Comparison of ENCODE assay signal across 9 cellular contexts in genomic region chr7:129146237-129146979, GRCh38. TPM values are rescaled to one million over a fixed set of nuclear protein-coding genes. Genes with fewer than 3 reads are reported as not detected.
A peak's percentile ranks its signal among the peaks of the same experiment; 100 is the strongest.
DNase-seq lines count a peak whose midpoint lies in the region; ATAC-seq and TF ChIP-seq lines count a peak whose summit lies in the region.
"Had no signal": no experiment of that assay in that cellular context is flagged by ENCODE, and none has a peak within 500 bp of the region (broad histone marks: within the 10 kb centered on the region; RNA-seq: fewer than 3 reads in every experiment).

No MANE protein-coding gene starts in this region.

- WGBS in esophagus muscularis mucosa, result 62% methylated on average over 8 of the region's 8 CpGs

- peaks cover 25% of the 10 kb centered on the region for H3K27me3 Mint-ChIP-seq in activated T-cell treated with anti-CD3 and anti-CD28 coated beads, Interleukin-2, amount 50 U/mL, for 24 hours
- peaks cover 25% of the 10 kb centered on the region for H3K27me3 Mint-ChIP-seq in activated T-helper 1 cell treated with anti-CD3 and anti-CD28 coated beads, Interleukin-12 subunit alpha, Interleukin-12 subunit beta, Interleukin-2, Interleukin-4 antibody, amounts not matched to agents 30 ng/mL and 10 ng/mL and 1 ng/mL, durations not matched to agents 14 hours and 24 hours and 36 hours (ENCODE audit: insufficient read depth)

- H3K36me3 Mint-ChIP-seq in activated T-cell treated with anti-CD3 and anti-CD28 coated beads, Interleukin-2, amount 50 U/mL, for 24 hours (ENCODE audit: low read depth), result no peaks in the 10 kb centered on the region
- H3K36me3 Mint-ChIP-seq in activated T-helper 1 cell treated with anti-CD3 and anti-CD28 coated beads, Interleukin-12 subunit alpha, Interleukin-12 subunit beta, Interleukin-2, Interleukin-4 antibody, amounts not matched to agents 30 ng/mL and 10 ng/mL and 1 ng/mL, durations not matched to agents 14 hours and 24 hours and 36 hours (ENCODE audit: low read depth), result no peaks in the 10 kb centered on the region

- H3K4me3 ChIP-seq in esophagus muscularis mucosa, result no peak overlapping the region

- H3K36me3 ChIP-seq in esophagus muscularis mucosa, result no peaks in the 10 kb centered on the region

- DNase-seq in activated T-cell treated with anti-CD3 and anti-CD28 coated beads, Interleukin-2, amount 50 U/mL, for 24 hours, result no peak
- DNase-seq in activated T-cell treated with anti-CD3 and anti-CD28 coated beads for 4 hours (no peak), NCI-H82 treated with DMSO at 0.1 percent for 48 hours (lab: John Stamatoyannopoulos, UW; ENCODE audit: unreplicated experiment) (no peak), GM19240 (ENCODE audit: insufficient read length, low spot score) (no peak), esophagus muscularis mucosa (ENCODE audit: extremely low spot score) (no peak)
- no peak for DNase-seq in activated T-helper 1 cell treated with anti-CD3 and anti-CD28 coated beads, Interleukin-12 subunit alpha, Interleukin-12 subunit beta, Interleukin-2, Interleukin-4 antibody, amounts not matched to agents 30 ng/mL and 10 ng/mL and 1 ng/mL, durations not matched to agents 14 hours and 24 hours and 36 hours (ENCODE audit: low spot score)
- DNase-seq in stimulated activated naive CD8-positive, alpha-beta T cell treated with anti-CD3 and anti-CD28 coated beads, Interleukin-15, Interleukin-2, amounts not matched to agents 100 U/mL and 50 U/mL, for 24 hours, result no peak
- DNase-seq: stimulated activated CD4-positive, alpha-beta T cell treated with anti-CD3 and anti-CD28 coated beads, Interleukin-4, amount 100 ng/mL, for 4 hours had no signal

- ATAC-seq in HG02840 (IDR thresholded peaks at IDR 0.05; ENCODE audit: low FRiP score, unreplicated experiment), result peak; percentile 59
- ATAC-seq in stimulated activated naive CD8-positive, alpha-beta T cell treated with anti-CD3 and anti-CD28 coated beads, Interleukin-15, Interleukin-2, amounts not matched to agents 100 U/mL and 50 U/mL, for 24 hours, result peak; percentile 21

- intact Hi-C loops in activated T-helper 1 cell treated with anti-CD3 and anti-CD28 coated beads, Interleukin-12 subunit alpha, Interleukin-12 subunit beta, Interleukin-2, Interleukin-4 antibody, amounts not matched to agents 30 ng/mL and 10 ng/mL and 1 ng/mL, durations not matched to agents 14 hours and 24 hours and 36 hours (cut with micrococcal nuclease), result no loop called here
- intact Hi-C loops in esophagus muscularis mucosa (cut with DNase I), result no loop called here

- no peak overlapping the region for H3K27ac Mint-ChIP-seq in activated T-cell treated with anti-CD3 and anti-CD28 coated beads, Interleukin-2, amount 50 U/mL, for 24 hours
- H3K27ac Mint-ChIP-seq in activated T-helper 1 cell treated with anti-CD3 and anti-CD28 coated beads, Interleukin-12 subunit alpha, Interleukin-12 subunit beta, Interleukin-2, Interleukin-4 antibody, amounts not matched to agents 30 ng/mL and 10 ng/mL and 1 ng/mL, durations not matched to agents 14 hours and 24 hours and 36 hours, result no peak overlapping the region

- TF ChIP-seq CTCF in esophagus muscularis mucosa (IDR thresholded peaks at IDR 0.05), result no peak

- no peaks in the 10 kb centered on the region for H3K9me3 Mint-ChIP-seq in activated T-cell treated with anti-CD3 and anti-CD28 coated beads, Interleukin-2, amount 50 U/mL, for 24 hours
- H3K9me3 Mint-ChIP-seq in activated T-helper 1 cell treated with anti-CD3 and anti-CD28 coated beads, Interleukin-12 subunit alpha, Interleukin-12 subunit beta, Interleukin-2, Interleukin-4 antibody, amounts not matched to agents 30 ng/mL and 10 ng/mL and 1 ng/mL, durations not matched to agents 14 hours and 24 hours and 36 hours, result no peaks in the 10 kb centered on the region

- H3K9me3 ChIP-seq in esophagus muscularis mucosa, result no peaks in the 10 kb centered on the region

- no peak for TF ChIP-seq EP300 in esophagus muscularis mucosa (IDR thresholded peaks at IDR 0.05)

- H3K27me3 ChIP-seq in esophagus muscularis mucosa, result peaks cover 0 to 23% (median 3%) of the 10 kb centered on the region in 4 donors

- peaks cover 11 to 25% (median 20%) of the 10 kb centered on the region in 4 donors for H3K4me1 ChIP-seq in esophagus muscularis mucosa

- peaks cover 18% of the 10 kb centered on the region for H3K4me1 Mint-ChIP-seq in activated T-cell treated with anti-CD3 and anti-CD28 coated beads, Interleukin-2, amount 50 U/mL, for 24 hours (ENCODE audit: low read depth)
- H3K4me1 Mint-ChIP-seq in activated T-helper 1 cell treated with anti-CD3 and anti-CD28 coated beads, Interleukin-12 subunit alpha, Interleukin-12 subunit beta, Interleukin-2, Interleukin-4 antibody, amounts not matched to agents 30 ng/mL and 10 ng/mL and 1 ng/mL, durations not matched to agents 14 hours and 24 hours and 36 hours (ENCODE audit: low read depth), result peaks cover 16% of the 10 kb centered on the region

- no peak for TF ChIP-seq POLR2A in esophagus muscularis mucosa (IDR thresholded peaks at IDR 0.05; ENCODE audit: low read depth)

- peak overlapping the region; percentile 75 for H3K4me3 Mint-ChIP-seq in activated T-cell treated with anti-CD3 and anti-CD28 coated beads, Interleukin-2, amount 50 U/mL, for 24 hours
- peak overlapping the region; percentile 82 for H3K4me3 Mint-ChIP-seq in activated T-helper 1 cell treated with anti-CD3 and anti-CD28 coated beads, Interleukin-12 subunit alpha, Interleukin-12 subunit beta, Interleukin-2, Interleukin-4 antibody, amounts not matched to agents 30 ng/mL and 10 ng/mL and 1 ng/mL, durations not matched to agents 14 hours and 24 hours and 36 hours

- no peak overlapping the region for H3K27ac ChIP-seq in esophagus muscularis mucosa (replicated peaks in 1 of 4)

RNA-seq across cellular contexts. Expression of gene TSPAN33, which starts 1.9 kb away (rescaled TPM):
- total RNA-seq in activated T-helper 1 cell treated with anti-CD3 and anti-CD28 coated beads, Interleukin-12 subunit alpha, Interleukin-12 subunit beta, Interleukin-2, Interleukin-4 antibody, amounts not matched to agents 30 ng/mL and 10 ng/mL and 1 ng/mL, durations not matched to agents 14 hours and 24 hours and 36 hours, result 9.5 and 9.8 TPM in 2 replicates
- 10 to 100 TPM in 1 of 4 donors, 1 to 10 TPM in 3; 5.0 to 11.4 (median 7.5) TPM for total RNA-seq in esophagus muscularis mucosa

RNA-seq across cellular contexts. Expression of gene SMO, which starts 42.0 kb away (rescaled TPM):
- 0.44 and 0.56 TPM in 2 replicates for total RNA-seq in activated T-helper 1 cell treated with anti-CD3 and anti-CD28 coated beads, Interleukin-12 subunit alpha, Interleukin-12 subunit beta, Interleukin-2, Interleukin-4 antibody, amounts not matched to agents 30 ng/mL and 10 ng/mL and 1 ng/mL, durations not matched to agents 14 hours and 24 hours and 36 hours
- total RNA-seq in esophagus muscularis mucosa, result 10 to 100 TPM in 3 of 4 donors, 1 to 10 TPM in 1; 8.7 to 23.9 (median 14.5) TPM
